Comparison of ENCODE assay signal across 1 cellular context in the genomic region with DNA sequence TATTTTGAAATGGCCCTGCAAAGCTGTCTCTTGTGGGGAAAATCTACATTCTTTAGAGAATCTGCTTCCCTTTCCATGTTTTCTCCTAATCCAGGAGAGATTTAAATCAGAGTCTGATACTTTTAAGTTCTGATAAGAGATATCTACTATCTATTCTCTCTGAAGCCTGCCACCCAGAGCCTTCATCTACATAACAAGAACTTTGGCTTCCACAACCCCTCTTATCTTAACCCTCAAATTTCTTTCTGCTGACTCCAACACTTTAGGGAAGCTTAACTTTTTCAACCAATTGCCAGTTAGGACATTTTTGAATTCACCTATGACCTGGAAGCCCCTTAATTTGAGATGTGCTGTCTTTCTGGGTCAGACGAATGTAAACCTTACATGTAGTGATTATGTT.
TF ChIP-seq lines count a peak whose summit lies in the region.

No MANE protein-coding gene starts in this region.

TF ChIP-seq in WTC11, 78 proteins besides CTCF, POLR2A, EP300 and RAD21 (continued from another document):
- TF ChIP-seq, protein P1, sequence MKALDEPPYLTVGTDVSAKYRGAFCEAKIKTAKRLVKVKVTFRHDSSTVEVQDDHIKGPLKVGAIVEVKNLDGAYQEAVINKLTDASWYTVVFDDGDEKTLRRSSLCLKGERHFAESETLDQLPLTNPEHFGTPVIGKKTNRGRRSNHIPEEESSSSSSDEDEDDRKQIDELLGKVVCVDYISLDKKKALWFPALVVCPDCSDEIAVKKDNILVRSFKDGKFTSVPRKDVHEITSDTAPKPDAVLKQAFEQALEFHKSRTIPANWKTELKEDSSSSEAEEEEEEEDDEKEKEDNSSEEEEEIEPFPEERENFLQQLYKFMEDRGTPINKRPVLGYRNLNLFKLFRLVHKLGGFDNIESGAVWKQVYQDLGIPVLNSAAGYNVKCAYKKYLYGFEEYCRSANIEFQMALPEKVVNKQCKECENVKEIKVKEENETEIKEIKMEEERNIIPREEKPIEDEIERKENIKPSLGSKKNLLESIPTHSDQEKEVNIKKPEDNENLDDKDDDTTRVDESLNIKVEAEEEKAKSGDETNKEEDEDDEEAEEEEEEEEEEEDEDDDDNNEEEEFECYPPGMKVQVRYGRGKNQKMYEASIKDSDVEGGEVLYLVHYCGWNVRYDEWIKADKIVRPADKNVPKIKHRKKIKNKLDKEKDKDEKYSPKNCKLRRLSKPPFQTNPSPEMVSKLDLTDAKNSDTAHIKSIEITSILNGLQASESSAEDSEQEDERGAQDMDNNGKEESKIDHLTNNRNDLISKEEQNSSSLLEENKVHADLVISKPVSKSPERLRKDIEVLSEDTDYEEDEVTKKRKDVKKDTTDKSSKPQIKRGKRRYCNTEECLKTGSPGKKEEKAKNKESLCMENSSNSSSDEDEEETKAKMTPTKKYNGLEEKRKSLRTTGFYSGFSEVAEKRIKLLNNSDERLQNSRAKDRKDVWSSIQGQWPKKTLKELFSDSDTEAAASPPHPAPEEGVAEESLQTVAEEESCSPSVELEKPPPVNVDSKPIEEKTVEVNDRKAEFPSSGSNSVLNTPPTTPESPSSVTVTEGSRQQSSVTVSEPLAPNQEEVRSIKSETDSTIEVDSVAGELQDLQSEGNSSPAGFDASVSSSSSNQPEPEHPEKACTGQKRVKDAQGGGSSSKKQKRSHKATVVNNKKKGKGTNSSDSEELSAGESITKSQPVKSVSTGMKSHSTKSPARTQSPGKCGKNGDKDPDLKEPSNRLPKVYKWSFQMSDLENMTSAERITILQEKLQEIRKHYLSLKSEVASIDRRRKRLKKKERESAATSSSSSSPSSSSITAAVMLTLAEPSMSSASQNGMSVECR (CRISPR knock-in tag; IDR thresholded peaks at IDR 0.05; ENCODE audit: borderline replicate concordance), result no peak
